In the genomic region with DNA sequence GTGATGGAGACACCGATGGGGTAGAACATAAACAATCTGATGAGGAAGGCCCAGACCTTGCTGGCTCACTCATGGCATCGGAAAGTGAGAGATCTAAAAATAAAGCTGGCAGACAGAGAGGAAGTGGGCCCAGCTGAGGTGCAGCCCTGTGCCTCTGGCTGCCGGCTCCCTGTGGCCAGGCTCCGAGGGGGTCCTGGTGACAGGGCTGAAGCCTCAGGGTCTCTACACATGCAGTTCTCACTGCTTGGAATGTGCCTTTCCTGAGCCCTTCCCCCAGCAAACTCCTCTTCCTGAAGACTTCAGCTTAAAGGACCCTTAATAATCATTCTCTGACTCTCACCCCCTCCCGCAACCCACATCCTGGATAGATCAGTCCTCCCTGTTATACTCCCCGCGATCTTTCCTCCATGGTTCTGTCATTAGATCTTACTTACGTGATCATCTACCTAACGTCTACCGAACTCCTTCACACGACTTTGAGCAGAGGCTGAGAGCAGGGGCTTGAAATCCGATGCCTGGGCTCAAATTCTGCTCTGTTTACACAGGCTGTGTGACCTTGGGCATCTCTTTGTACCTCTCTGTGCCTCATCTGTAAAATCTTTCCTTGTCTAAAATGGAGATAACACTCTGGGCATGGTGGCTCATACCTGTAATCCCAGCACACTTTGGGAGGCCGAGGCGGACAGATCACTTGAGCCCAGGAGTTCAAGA, we compare ENCODE assay signal across 8 cellular contexts. TPM values are rescaled to one million over a fixed set of nuclear protein-coding genes. Genes with fewer than 3 reads are reported as not detected.
A peak's percentile ranks its signal among the peaks of the same experiment; 100 is the strongest.
DNase-seq lines count a peak whose midpoint lies in the region; ATAC-seq and TF ChIP-seq lines count a peak whose summit lies in the region.

No MANE protein-coding gene starts in this region.

- peak overlapping the region; percentile 32 to 82 (median 76) for H3K4me3 Mint-ChIP-seq in CD4-positive, alpha-beta memory T cell
- H3K4me3 Mint-ChIP-seq in osteocyte (ENCODE audit: unreplicated experiment), result no peak overlapping the region
- no peak overlapping the region for H3K4me3 Mint-ChIP-seq in progenitor cell of endocrine pancreas (ENCODE audit: low read depth)

- peak; percentile 66 to 82 (median 75) for DNase-seq in CD4-positive, alpha-beta memory T cell
- DNase-seq in NB4 (ENCODE audit: low read depth) (peak; percentile 78), activated T-helper 1 cell treated with Interleukin-2 at 50 U/mL for 16 hours (ENCODE audit: low read depth) (peak; percentile 33), osteocyte (ENCODE audit: extremely low spot score, unreplicated experiment) (no peak), NCI-H1694 (lab: John Stamatoyannopoulos, UW) (no peak), left lung (no peak), progenitor cell of endocrine pancreas (ENCODE audit: low spot score, unreplicated experiment) (no peak)

- no peaks in the 10 kb centered on the region for H3K9me3 ChIP-seq in CD4-positive, alpha-beta memory T cell (ENCODE audit: control insufficient read depth in 1 of 2, low read length in 2 of 2)
- no peaks in the 10 kb centered on the region for H3K9me3 ChIP-seq in left lung

- H3K27ac Mint-ChIP-seq in CD4-positive, alpha-beta memory T cell, result peak overlapping the region; percentile 70 to 96 (median 92)
- H3K27ac Mint-ChIP-seq in osteocyte (ENCODE audit: unreplicated experiment) (peak overlapping the region; percentile 79), progenitor cell of endocrine pancreas (no peak overlapping the region)

- intact Hi-C loops in CD4-positive, alpha-beta memory T cell (cut with micrococcal nuclease), result loop anchor here (1.0 to 10.0 kb wide), 3 partner anchors 16 to 418 kb away; a partner anchor contains a TSS
- intact Hi-C loops in left lung (cut with DNase I), result no loop called here

- no peak for TF ChIP-seq CTCF in NB4 (IDR thresholded peaks at IDR 0.05; ENCODE audit: low read depth, low read length)
- TF ChIP-seq CTCF in osteocyte (IDR thresholded peaks at IDR 0.05), result no peak
- TF ChIP-seq CTCF in left lung (IDR thresholded peaks at IDR 0.05), result no peak
- TF ChIP-seq CTCF in progenitor cell of endocrine pancreas (IDR thresholded peaks at IDR 0.05; ENCODE audit: unreplicated experiment), result no peak

- peak; percentile 17 for TF ChIP-seq POLR2A in NB4 (IDR thresholded peaks at IDR 0.05; ENCODE audit: extremely low read depth, insufficient read length)

- no peaks in the 10 kb centered on the region for H3K36me3 ChIP-seq in CD4-positive, alpha-beta memory T cell (ENCODE audit: insufficient read depth, low read length)
- H3K36me3 ChIP-seq in left lung, result no peaks in the 10 kb centered on the region

- CTCF ChIA-PET in CD4-positive, alpha-beta memory T cell (lab: Charles Lee; ENCODE audit: partially characterized antibody), result interaction anchor here (1.0 to 1.7 kb wide), 4 partner anchors 17 to 32 kb away, joined by 3 to 9 read pairs (median 4); no protein-coding TSS in a partner anchor

- no peaks in the 10 kb centered on the region for H3K27me3 ChIP-seq in CD4-positive, alpha-beta memory T cell (ENCODE audit: insufficient read depth, low read length)
- H3K27me3 ChIP-seq in left lung, result no peaks in the 10 kb centered on the region

- no peaks in the 10 kb centered on the region for H3K9me3 Mint-ChIP-seq in CD4-positive, alpha-beta memory T cell
- H3K9me3 Mint-ChIP-seq in osteocyte (ENCODE audit: unreplicated experiment), result no peaks in the 10 kb centered on the region
- H3K9me3 Mint-ChIP-seq in progenitor cell of endocrine pancreas (ENCODE audit: low read depth), result no peaks in the 10 kb centered on the region

- H3K27me3 Mint-ChIP-seq in CD4-positive, alpha-beta memory T cell, result no peaks in the 10 kb centered on the region
- H3K27me3 Mint-ChIP-seq in osteocyte (ENCODE audit: unreplicated experiment) (peaks cover 10% of the 10 kb centered on the region), progenitor cell of endocrine pancreas (peaks cover 15% of the 10 kb centered on the region)

- peaks cover 22 to 45% (median 28%) of the 10 kb centered on the region in 4 donors for H3K4me1 Mint-ChIP-seq in CD4-positive, alpha-beta memory T cell
- peaks cover 16% of the 10 kb centered on the region for H3K4me1 Mint-ChIP-seq in osteocyte (ENCODE audit: unreplicated experiment)
- peaks cover 50% of the 10 kb centered on the region for H3K4me1 Mint-ChIP-seq in progenitor cell of endocrine pancreas (ENCODE audit: low read depth)

- no peaks in the 10 kb centered on the region for H3K36me3 Mint-ChIP-seq in CD4-positive, alpha-beta memory T cell
- H3K36me3 Mint-ChIP-seq in osteocyte (ENCODE audit: unreplicated experiment) (no peaks in the 10 kb centered on the region), progenitor cell of endocrine pancreas (ENCODE audit: insufficient read depth) (no peaks in the 10 kb centered on the region)

- H3K27ac ChIP-seq in CD4-positive, alpha-beta memory T cell (ENCODE audit: low read depth, low read length), result peak overlapping the region; percentile 44
- H3K27ac ChIP-seq in left lung, result no peak overlapping the region

- ATAC-seq in GM21526 (IDR thresholded peaks at IDR 0.05; ENCODE audit: low FRiP score, unreplicated experiment) (peak; percentile 42), left lung (no peak)

- H3K4me3 ChIP-seq in CD4-positive, alpha-beta memory T cell (ENCODE audit: low read length in 2 of 2), result peak overlapping the region in 1 of 2 donors; percentile 49
- H3K4me3 ChIP-seq in NB4 (ENCODE audit: low read depth, low read length) (peak overlapping the region; percentile 25), left lung (no peak overlapping the region)

- POLR2A ChIA-PET in CD4-positive, alpha-beta memory T cell (lab: Charles Lee; ENCODE audit: partially characterized antibody), result interaction anchor here (0.8 to 2.4 kb wide), 6 partner anchors 9 to 410 kb away, joined by 3 to 34 read pairs (median 5); a partner anchor contains a TSS

- peaks cover 28% of the 10 kb centered on the region for H3K4me1 ChIP-seq in CD4-positive, alpha-beta memory T cell (ENCODE audit: insufficient read depth, low read length)
- H3K4me1 ChIP-seq in left lung, result peaks cover 10 to 18% of the 10 kb centered on the region in 2 donors

RNA-seq across cellular contexts. Expression of a gene that starts 33.1 kb away (rescaled TPM):
- not detected for total RNA-seq in CD4-positive, alpha-beta memory T cell
- polyA plus RNA-seq in CD4-positive, alpha-beta memory T cell, result not detected
- total RNA-seq in osteocyte (not detected in 2 replicates), left lung (under 1 TPM; 0.08 to 0.09 TPM), progenitor cell of endocrine pancreas (7.1 and 8.4 TPM in 2 replicates)

RNA-seq across cellular contexts. Expression of a gene that starts 54.5 kb away (rescaled TPM):
- 10 to 100 TPM; 21.1 to 23.8 TPM for total RNA-seq in CD4-positive, alpha-beta memory T cell
- polyA plus RNA-seq in CD4-positive, alpha-beta memory T cell, result 10 to 100 TPM; 17.5 to 21.5 TPM
- total RNA-seq in osteocyte (13.1 and 17.3 TPM in 2 replicates), left lung (10 to 100 TPM; 16.5 to 19.5 TPM), progenitor cell of endocrine pancreas (87.3 and 101 TPM in 2 replicates)

Comparison
In these comparisons a context has a peak if more than half of its experiments do, and no peak if none do; other contexts are left out.
1. DNase-seq: peak in CD4-positive, alpha-beta memory T cell (5 of 5), NB4 (single experiment) and activated T-helper 1 cell treated with Interleukin-2 at 50 U/mL for 16 hours (single experiment); none in osteocyte (single experiment), NCI-H1694 (single experiment), left lung (0 of 2) and progenitor cell of endocrine pancreas (single experiment).
2. H3K4me3 Mint-ChIP-seq: peak in CD4-positive, alpha-beta memory T cell (8 of 8); none in osteocyte (single experiment) and progenitor cell of endocrine pancreas (single experiment).